Comparison of ENCODE assay signal across 1 cellular context in the genomic region with DNA sequence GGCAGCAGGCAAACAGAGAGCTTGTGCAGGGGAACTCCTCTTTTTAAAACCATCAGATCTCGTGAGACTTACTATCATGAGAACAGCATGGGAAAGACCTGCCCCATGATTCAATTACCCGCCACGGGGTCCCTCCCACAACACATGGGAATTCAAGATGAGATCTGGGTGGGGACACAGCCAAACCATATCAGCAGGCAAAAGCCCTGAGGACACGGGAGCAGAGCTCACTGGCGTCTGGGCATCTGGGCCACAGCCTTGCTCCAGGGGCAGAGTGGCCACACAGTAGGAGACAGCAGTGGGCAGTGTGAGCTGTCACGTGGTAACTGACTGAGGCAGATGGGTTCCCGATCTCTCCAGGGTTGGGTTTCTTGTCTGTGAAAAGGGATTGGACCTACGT. TPM values are rescaled to one million over a fixed set of nuclear protein-coding genes. Genes with fewer than 3 reads are reported as not detected.
"Had no signal": no experiment of that assay in that cellular context is flagged by ENCODE, and none has a peak within 500 bp of the region (broad histone marks: within the 10 kb centered on the region; RNA-seq: fewer than 3 reads in every experiment).

No MANE protein-coding gene starts in this region.

RNA-seq across cellular contexts. Expression of a gene that starts 42.9 kb away (rescaled TPM):
- total RNA-seq: kidney epithelial cell had no signal
